Comparison of ENCODE assay signal across 1 cellular context in the genomic region with DNA sequence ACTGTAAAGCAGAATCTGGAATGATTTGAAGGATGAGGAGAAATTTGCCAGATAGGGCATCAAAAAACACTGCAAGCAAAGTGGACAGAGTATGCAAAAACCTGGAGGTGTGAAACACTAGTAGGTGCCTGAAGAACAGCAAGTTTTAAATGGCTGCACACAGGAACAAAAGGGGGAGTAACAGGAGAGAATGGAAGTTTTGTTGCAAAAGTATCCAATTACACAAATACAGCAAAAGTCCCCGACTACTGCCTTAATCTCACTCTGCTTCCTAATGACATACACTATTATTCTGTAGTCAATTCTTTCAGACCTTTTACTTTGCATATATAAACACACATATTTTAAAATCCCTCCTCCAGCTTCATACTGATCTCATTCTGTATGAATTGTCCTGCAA.
TF ChIP-seq lines count a peak whose summit lies in the region.

No MANE protein-coding gene starts in this region.

TF ChIP-seq in IMR-90, 13 proteins besides CTCF, POLR2A, EP300 and RAD21 (continued from another document):
- no peak for TF ChIP-seq CEBPB (IDR thresholded peaks at IDR 0.05; ENCODE audit: low read depth, low read length)
